Comparison of ENCODE assay signal across 10 cellular contexts in genomic region chr6:136720045-136720760, GRCh38.
DNase-seq lines count a peak whose midpoint lies in the region; ATAC-seq and TF ChIP-seq lines count a peak whose summit lies in the region.
"Had no signal": no experiment of that assay in that cellular context is flagged by ENCODE, and none has a peak within 500 bp of the region (broad histone marks: within the 10 kb centered on the region; RNA-seq: fewer than 3 reads in every experiment).

No MANE protein-coding gene starts in this region.

- H4K20me1 ChIP-seq in BLaER1 (no peaks in the 10 kb centered on the region), OCI-LY7 (ENCODE audit: insufficient read depth, low read length) (no peaks in the 10 kb centered on the region)

- H3K4me3 ChIP-seq in BLaER1, result 0 out of 2 replicates have a peak overlapping the region, but pooled peaks have one; percentile 29
- H3K4me3 ChIP-seq in OCI-LY7 (ENCODE audit: low read depth, low read length, poor library complexity, severe bottlenecking), result peak overlapping the region; percentile 62
- no peak overlapping the region for H3K4me3 ChIP-seq in effector memory CD4-positive, alpha-beta T cell (ENCODE audit: insufficient read depth, low read depth, low read length, poor library complexity, severe bottlenecking)

- TF ChIP-seq CTCF in OCI-LY7 (conservative IDR thresholded peaks at IDR 0.05; ENCODE audit: low read length) (no peak), type B pancreatic cell (conservative IDR thresholded peaks at IDR 0.05) (no peak)

- peaks cover 63% of the 10 kb centered on the region; the same call in 1 of the 2 replicates for H3K79me2 ChIP-seq in OCI-LY7 (ENCODE audit: insufficient read depth, low read depth, low read length)

- DNase-seq in OCI-LY7 (ENCODE audit: low spot score), result peak; percentile 47
- no peak for DNase-seq in glomerular visceral epithelial cell (ENCODE audit: extremely low spot score)
- no peak for DNase-seq in effector memory CD4-positive, alpha-beta T cell
- DNase-seq in type B pancreatic cell (ENCODE audit: extremely low spot score, unreplicated experiment), result no peak
- no peak for DNase-seq in islet precursor cell
- DNase-seq: DND-41; stimulated activated CD4-positive, alpha-beta T cell treated with anti-CD3 and anti-CD28 coated beads, Interleukin-4, amount 100 ng/mL, for 4 hours had no signal

- H3K9ac ChIP-seq in BLaER1, result peak overlapping the region; percentile 9; the same call in 1 of the 2 replicates

- ATAC-seq in GM18907 (IDR thresholded peaks at IDR 0.05; ENCODE audit: unreplicated experiment) (peak; percentile 51), HG02885 (IDR thresholded peaks at IDR 0.05; ENCODE audit: poor library complexity, unreplicated experiment) (peak; percentile 65)

- H3K27ac Mint-ChIP-seq in type B pancreatic cell, result no peak overlapping the region

- intact Hi-C loops in OCI-LY7 (cut with micrococcal nuclease; ENCODE audit: unreplicated experiment), result loop anchor here (1.0 kb wide), 2 partner anchors 43 to 71 kb away; no protein-coding TSS in a partner anchor

- peaks cover 16% of the 10 kb centered on the region for H3K4me1 Mint-ChIP-seq in type B pancreatic cell (ENCODE audit: unreplicated experiment)

- no TSS peak for BruUV-seq in OCI-LY7 (replicated peaks; lab: Mats Ljungman, UMichigan)

- H3K4me2 ChIP-seq in BLaER1 (peak overlapping the region; percentile 85), OCI-LY7 (ENCODE audit: low read length) (peak overlapping the region; percentile 99)

- H3K27me3 Mint-ChIP-seq in type B pancreatic cell, result no peaks in the 10 kb centered on the region

- CTCF ChIA-PET in OCI-LY7 (lab: Charles Lee; ENCODE audit: unreplicated experiment), result interaction anchor here (1.0 to 5.7 kb wide), 4 partner anchors 19 to 72 kb away, joined by 3 to 43 read pairs (median 6); partner anchors contain the start of gene MAP3K5

- H2AFZ ChIP-seq in OCI-LY7 (ENCODE audit: low read length), result peak overlapping the region; percentile 77; the same call in 1 of the 2 replicates

- H3K4me3 Mint-ChIP-seq in type B pancreatic cell, result no peak overlapping the region

- peak overlapping the region; percentile 64 for H3K27ac ChIP-seq in BLaER1
- peak overlapping the region; percentile 93 for H3K27ac ChIP-seq in OCI-LY7 (ENCODE audit: low read depth, low read length, poor library complexity, severe bottlenecking)
- no peak overlapping the region for H3K27ac ChIP-seq in effector memory CD4-positive, alpha-beta T cell (ENCODE audit: insufficient read depth, low read length, poor library complexity, severe bottlenecking)

- POLR2A ChIA-PET in OCI-LY7 (lab: Charles Lee), result interaction anchor here (1.1 to 9.5 kb wide), 11 partner anchors 8 to 75 kb away, joined by 3 to 156 read pairs (median 11); partner anchors contain the start of gene MAP3K5

- peaks cover 71% of the 10 kb centered on the region for H3K4me1 ChIP-seq in BLaER1
- peaks cover 80% of the 10 kb centered on the region for H3K4me1 ChIP-seq in OCI-LY7 (ENCODE audit: insufficient read depth, low read length, poor library complexity, severe bottlenecking)
- no peaks in the 10 kb centered on the region for H3K4me1 ChIP-seq in effector memory CD4-positive, alpha-beta T cell (ENCODE audit: control insufficient read depth, insufficient read depth, low read length, poor library complexity, severe bottlenecking)

- peaks cover 4% of the 10 kb centered on the region for H3K9me3 ChIP-seq in BLaER1
- H3K9me3 ChIP-seq in OCI-LY7 (ENCODE audit: low read length), result peaks cover 8% of the 10 kb centered on the region; the same call in 1 of the 2 replicates
- no peaks in the 10 kb centered on the region for H3K9me3 ChIP-seq in effector memory CD4-positive, alpha-beta T cell (ENCODE audit: control insufficient read depth, low read length)

- H3K9me2 ChIP-seq in OCI-LY7 (ENCODE audit: insufficient read depth, low read length), result no peaks in the 10 kb centered on the region

- no peaks in the 10 kb centered on the region for H3K27me3 ChIP-seq in BLaER1
- H3K27me3 ChIP-seq in effector memory CD4-positive, alpha-beta T cell (replicated peaks; ENCODE audit: control insufficient read depth, insufficient read depth, low read length, poor library complexity, severe bottlenecking), result no peaks in the 10 kb centered on the region

- H3K9me3 Mint-ChIP-seq in type B pancreatic cell, result no peaks in the 10 kb centered on the region

- H3K36me3 ChIP-seq in BLaER1, result no peaks in the 10 kb centered on the region; the same call in 1 of the 2 replicates
- H3K36me3 ChIP-seq in OCI-LY7 (ENCODE audit: insufficient read depth, low read length), result no peaks in the 10 kb centered on the region; the same call in 1 of the 2 replicates
- no peaks in the 10 kb centered on the region for H3K36me3 ChIP-seq in effector memory CD4-positive, alpha-beta T cell (ENCODE audit: control insufficient read depth, insufficient read depth, low read length)

- no peaks in the 10 kb centered on the region for H3K36me3 Mint-ChIP-seq in type B pancreatic cell
